18 cellular contexts compared by ENCODE assay signal in genomic region chr2:127134235-127134634, GRCh38.
"Had no signal": no experiment of that assay in that cellular context is flagged by ENCODE, and none has a peak within 500 bp of the region (broad histone marks: within the 10 kb centered on the region; RNA-seq: fewer than 3 reads in every experiment).

No MANE protein-coding gene starts in this region.

- H3K27me3 Mint-ChIP-seq: activated naive CD8-positive, alpha-beta T cell; central memory CD8-positive, alpha-beta T cell; naive B cell had no signal

- DNase-seq: activated CD4-positive, alpha-beta T cell treated with anti-CD3 and anti-CD28 coated beads for 4 hours; activated gamma-delta T cell treated with Interleukin-2 at 50 U/mL for 16 hours; amygdala; body of pancreas; cortex of kidney; effector memory CD4-positive, alpha-beta T cell; heart right ventricle; mammary epithelial cell; naive B cell; retina; stimulated activated CD4-positive, alpha-beta T cell treated with anti-CD3 and anti-CD28 coated beads, Interleukin-12 subunit alpha, Interleukin-12 subunit beta, amount 100 ng/mL, for 4 hours; stimulated activated CD4-positive, alpha-beta T cell treated with anti-CD3 and anti-CD28 coated beads, Interleukin-2, amount 100 ng/mL, for 24 hours; stimulated activated naive CD4-positive, alpha-beta T cell; trophoblast cell had no signal

- H3K27me3 ChIP-seq: body of pancreas, neutrophil had no signal

- H3K9me3 Mint-ChIP-seq: central memory CD8-positive, alpha-beta T cell; naive B cell had no signal

- H3K4me1 ChIP-seq: body of pancreas had no signal

- H3K27ac Mint-ChIP-seq: activated naive CD8-positive, alpha-beta T cell had no signal

- H3K9me3 ChIP-seq: body of pancreas, neutrophil had no signal

- H3K4me3 ChIP-seq: body of pancreas, heart right ventricle had no signal

- H3K4me1 Mint-ChIP-seq: central memory CD8-positive, alpha-beta T cell had no signal

- H3K4me3 Mint-ChIP-seq: activated naive CD8-positive, alpha-beta T cell; central memory CD8-positive, alpha-beta T cell; naive B cell had no signal

- H3K36me3 Mint-ChIP-seq: activated naive CD8-positive, alpha-beta T cell; naive B cell had no signal

- H3K36me3 ChIP-seq: heart right ventricle, neutrophil had no signal

- H3K27ac ChIP-seq: body of pancreas, neutrophil had no signal

- ATAC-seq: body of pancreas, left lobe of liver had no signal
